30 cellular contexts compared by ENCODE assay signal in the genomic region with DNA sequence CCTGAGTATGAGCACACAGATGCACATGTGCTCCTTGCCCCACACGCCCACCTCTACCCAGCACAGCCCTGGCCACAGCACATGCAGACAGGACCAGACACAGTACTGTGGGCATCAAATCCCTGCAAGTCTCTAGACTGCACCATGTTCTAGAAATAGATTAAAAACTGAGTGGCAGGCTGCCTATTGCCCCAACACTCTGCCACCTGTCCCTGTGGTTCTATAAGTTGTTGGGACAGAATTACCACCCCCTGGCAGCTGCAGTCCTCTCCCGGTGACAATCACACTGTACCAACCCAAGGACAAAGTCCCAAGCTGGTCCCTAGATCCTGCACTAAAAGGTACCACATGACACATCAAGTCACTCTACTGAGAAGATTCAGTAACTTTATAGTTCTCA.
"Had no signal": no experiment of that assay in that cellular context is flagged by ENCODE, and none has a peak within 500 bp of the region (broad histone marks: within the 10 kb centered on the region; RNA-seq: fewer than 3 reads in every experiment).

No MANE protein-coding gene starts in this region.

- H3K4me1 ChIP-seq: adrenal gland had no signal

- H3K4me3 ChIP-seq: adrenal gland, K562 had no signal

- H3K4me3 Mint-ChIP-seq: activated CD4-positive, alpha-beta T cell treated with anti-CD3 and anti-CD28 coated beads for 36 hours; activated CD8-positive, alpha-beta T cell treated with anti-CD3 and anti-CD28 coated beads for 36 hours; activated naive CD4-positive, alpha-beta T cell treated with anti-CD3 and anti-CD28 coated beads, Interleukin-2, amount 10 ng/mL, durations not matched to agents 7 days and 5 days; activated naive CD8-positive, alpha-beta T cell treated with anti-CD3 and anti-CD28 coated beads for 36 hours; activated T-cell treated with anti-CD3 and anti-CD28 coated beads, Interleukin-2, amount 50 U/mL, for 72 hours had no signal

- H3K9me3 Mint-ChIP-seq: activated CD8-positive, alpha-beta T cell treated with anti-CD3 and anti-CD28 coated beads for 36 hours; activated naive CD4-positive, alpha-beta T cell treated with anti-CD3 and anti-CD28 coated beads, Interleukin-2, amount 10 ng/mL, durations not matched to agents 7 days and 5 days; activated naive CD8-positive, alpha-beta T cell treated with anti-CD3 and anti-CD28 coated beads for 36 hours; activated T-cell treated with anti-CD3 and anti-CD28 coated beads, Interleukin-2, amount 50 U/mL, for 72 hours; activated T-helper 2 cell treated with anti-CD3 and anti-CD28 coated beads, Interferon-gamma antibody, Interleukin-2, Interleukin-4, amounts not matched to agents 10 μg/mL and 5 μg/mL and 100 μg/mL, durations not matched to agents 14 hours and 24 hours and 36 hours had no signal

- H3K36me3 Mint-ChIP-seq: activated naive CD4-positive, alpha-beta T cell treated with anti-CD3 and anti-CD28 coated beads, Interleukin-2, amount 10 ng/mL, durations not matched to agents 7 days and 5 days; activated naive CD8-positive, alpha-beta T cell treated with anti-CD3 and anti-CD28 coated beads for 36 hours had no signal

- H3K27me3 ChIP-seq: adrenal gland had no signal

- H3K9me3 ChIP-seq: adrenal gland, SK-N-SH had no signal

- H3K27ac ChIP-seq: adrenal gland, WERI-Rb-1 had no signal

- FAIRE-seq: bronchial epithelial cell, K562 had no signal

- ATAC-seq: activated CD4-positive, alpha-beta T cell treated with anti-CD3 and anti-CD28 coated beads for 36 hours; activated CD8-positive, alpha-beta T cell treated with anti-CD3 and anti-CD28 coated beads for 36 hours; activated T-cell treated with anti-CD3 and anti-CD28 coated beads, Interleukin-2, amount 50 U/mL, for 72 hours; K562; Panc1; Right ventricle myocardium inferior had no signal

- H3K27ac Mint-ChIP-seq: activated CD4-positive, alpha-beta T cell treated with anti-CD3 and anti-CD28 coated beads for 36 hours; activated CD8-positive, alpha-beta T cell treated with anti-CD3 and anti-CD28 coated beads for 36 hours; activated naive CD4-positive, alpha-beta T cell treated with anti-CD3 and anti-CD28 coated beads, Interleukin-2, amount 10 ng/mL, durations not matched to agents 7 days and 5 days; activated naive CD8-positive, alpha-beta T cell treated with anti-CD3 and anti-CD28 coated beads for 36 hours; activated T-cell treated with anti-CD3 and anti-CD28 coated beads, Interleukin-2, amount 50 U/mL, for 72 hours; activated T-helper 2 cell treated with anti-CD3 and anti-CD28 coated beads, Interferon-gamma antibody, Interleukin-2, Interleukin-4, amounts not matched to agents 10 μg/mL and 5 μg/mL and 100 μg/mL, durations not matched to agents 14 hours and 24 hours and 36 hours had no signal

- H3K4me2 ChIP-seq: SK-N-SH had no signal

- H3K9ac ChIP-seq: SK-N-SH had no signal

- DNase-seq: activated CD4-positive, alpha-beta T cell treated with anti-CD3 and anti-CD28 coated beads for 36 hours; activated CD4-positive, alpha-beta T cell treated with anti-CD3 and anti-CD28 coated beads, Interleukin-2, amount 50 U/mL, for 1 hour; activated CD8-positive, alpha-beta memory T cell treated with anti-CD3 and anti-CD28 coated beads, Interleukin-2, amount 50 U/mL, for 4 hours; activated CD8-positive, alpha-beta T cell treated with anti-CD3 and anti-CD28 coated beads for 36 hours; activated gamma-delta T cell treated with Interleukin-2 at 50 U/mL for 16 hours; activated naive CD4-positive, alpha-beta T cell treated with anti-CD3 and anti-CD28 coated beads, Interleukin-2, amount 10 ng/mL, durations not matched to agents 7 days and 5 days; activated naive CD8-positive, alpha-beta T cell treated with anti-CD3 and anti-CD28 coated beads for 36 hours; activated T-cell treated with anti-CD3 and anti-CD28 coated beads, Interleukin-2, amount 50 U/mL, for 72 hours; adrenal gland; aorta; Karpas-422; MM.1S; NCI-H1105; NCI-H1436; NCI-H1694 treated with DMSO at 0.1 percent for 48 hours; NCI-H2081; NCI-H2227 treated with DMSO at 0.1 percent for 48 hours; NCI-H446 treated with DMSO at 0.1 percent for 48 hours; NCI-H526; NCI-H82; OCI-M1; RPMI8226; SK-N-SH; T-helper 1 cell; WERI-Rb-1 had no signal

- H3K4me1 Mint-ChIP-seq: activated CD4-positive, alpha-beta T cell treated with anti-CD3 and anti-CD28 coated beads for 36 hours; activated naive CD4-positive, alpha-beta T cell treated with anti-CD3 and anti-CD28 coated beads, Interleukin-2, amount 10 ng/mL, durations not matched to agents 7 days and 5 days; activated naive CD8-positive, alpha-beta T cell treated with anti-CD3 and anti-CD28 coated beads for 36 hours had no signal

- H3K36me3 ChIP-seq: adrenal gland, WERI-Rb-1 had no signal
